18 cellular contexts compared by ENCODE assay signal in the genomic region with DNA sequence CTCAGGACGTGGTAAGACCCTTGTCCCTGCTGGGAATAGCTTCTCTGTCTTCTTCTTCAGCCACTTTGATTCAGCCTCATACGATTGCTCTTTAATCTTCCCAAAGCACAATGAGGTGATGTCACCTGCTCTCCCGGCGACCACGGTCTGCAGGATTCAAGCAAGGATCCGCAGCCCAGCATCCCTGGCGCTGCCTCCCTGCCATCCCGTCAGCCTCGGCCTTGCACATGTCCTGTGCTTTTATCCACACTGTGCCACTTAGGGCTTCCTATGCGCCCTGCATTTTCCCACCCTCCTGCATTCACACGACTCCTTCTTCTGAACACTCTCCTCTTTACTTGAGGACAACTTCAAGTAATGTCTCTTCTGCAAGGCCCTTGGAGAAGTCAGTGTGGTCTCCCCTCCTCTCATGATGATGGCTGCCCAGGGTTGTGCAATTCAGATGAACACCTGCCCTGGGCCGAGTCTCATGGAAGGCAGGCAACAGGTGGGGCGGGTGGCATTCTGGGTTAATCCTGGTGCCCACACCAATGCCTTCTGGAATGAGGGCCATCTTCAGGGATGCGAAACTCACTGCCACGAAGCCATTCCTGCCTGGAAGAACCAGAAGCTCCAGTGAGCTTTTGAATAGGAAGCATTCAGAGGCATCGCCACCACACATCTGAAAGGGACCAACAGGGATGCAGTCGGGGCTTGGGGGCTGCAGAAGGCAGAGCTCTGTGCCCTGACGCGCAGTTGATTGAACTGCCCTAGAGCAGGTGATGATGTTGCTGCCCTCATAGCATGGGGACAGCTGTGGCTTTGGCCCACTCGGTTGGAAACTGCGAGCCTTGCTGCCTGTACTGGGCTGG.
DNase-seq lines count a peak whose midpoint lies in the region; ATAC-seq and TF ChIP-seq lines count a peak whose summit lies in the region.
"Had no signal": no experiment of that assay in that cellular context is flagged by ENCODE, and none has a peak within 500 bp of the region (broad histone marks: within the 10 kb centered on the region; RNA-seq: fewer than 3 reads in every experiment).

No MANE protein-coding gene starts in this region.

- intact Hi-C loops in Right ventricle myocardium inferior (cut with DNase I) (no loop called here), cardiac septum (cut with DNase I) (no loop called here)

- no peaks in the 10 kb centered on the region for H3K36me3 ChIP-seq in lung (ENCODE audit: control insufficient read depth in 2 of 2, insufficient read depth in 2 of 2, low read length in 2 of 2)
- H3K36me3 ChIP-seq: BLaER1 had no signal

- H3K4me1 ChIP-seq in lung (ENCODE audit: control insufficient read depth in 2 of 2, insufficient read depth in 2 of 2, low read length in 2 of 2), result no peaks in the 10 kb centered on the region
- H3K4me1 ChIP-seq: BLaER1 had no signal

- H3K27ac ChIP-seq in coronary artery (no peak overlapping the region), lung (ENCODE audit: low read depth in 1 of 2, low read length in 1 of 2) (no peak overlapping the region)
- H3K27ac ChIP-seq: BLaER1 had no signal

- no peak for ATAC-seq in Right ventricle myocardium inferior
- ATAC-seq in lung (ENCODE audit: insufficient read depth, low FRiP score), result no peak
- ATAC-seq in GM21786 (IDR thresholded peaks at IDR 0.05; ENCODE audit: unreplicated experiment), result no peak
- ATAC-seq: HCT116, HepG2 had no signal

- no peak overlapping the region for H3K4me3 Mint-ChIP-seq in type B pancreatic cell
- H3K4me3 Mint-ChIP-seq: CD14-positive monocyte; CD4-positive, alpha-beta memory T cell had no signal

- no peaks in the 10 kb centered on the region for H3K27me3 Mint-ChIP-seq in type B pancreatic cell

- H3K4me3 ChIP-seq in coronary artery, result no peak overlapping the region
- H3K4me3 ChIP-seq in lung, result no peak overlapping the region
- H3K4me3 ChIP-seq: BLaER1 had no signal

- no peak overlapping the region for H3K27ac Mint-ChIP-seq in type B pancreatic cell
- H3K27ac Mint-ChIP-seq: CD4-positive, alpha-beta memory T cell had no signal

- H3K27me3 ChIP-seq in lung (ENCODE audit: control insufficient read depth, insufficient read depth), result no peaks in the 10 kb centered on the region
- H3K27me3 ChIP-seq: BLaER1 had no signal

- peaks cover 0 to 9% of the 10 kb centered on the region in 2 donors for H3K9me3 ChIP-seq in lung (ENCODE audit: control insufficient read depth in 2 of 2, insufficient read depth in 1 of 2, low read length in 1 of 2)
- H3K9me3 ChIP-seq: BLaER1 had no signal

- no peaks in the 10 kb centered on the region for H3K36me3 Mint-ChIP-seq in type B pancreatic cell
- H3K36me3 Mint-ChIP-seq: CD14-positive monocyte; CD4-positive, alpha-beta memory T cell had no signal

- no peaks in the 10 kb centered on the region for H3K4me1 Mint-ChIP-seq in type B pancreatic cell (ENCODE audit: unreplicated experiment)
- H3K4me1 Mint-ChIP-seq: CD14-positive monocyte; CD4-positive, alpha-beta memory T cell had no signal

- no peaks in the 10 kb centered on the region for H3K9me3 Mint-ChIP-seq in type B pancreatic cell

- TF ChIP-seq CTCF in coronary artery (IDR thresholded peaks at IDR 0.05), result no peak
- TF ChIP-seq CTCF in lung (IDR thresholded peaks at IDR 0.05; ENCODE audit: control extremely low read depth, extremely low read depth), result no peak
- no peak for TF ChIP-seq CTCF in type B pancreatic cell (conservative IDR thresholded peaks at IDR 0.05)

- 84 to 90% methylated on average over 21 of the region's 21 CpGs for WGBS in lung, 2 donors

- peak; percentile 26 for DNase-seq in Right ventricle myocardium inferior (ENCODE audit: missing footprints)
- no peak for DNase-seq in cardiac septum (ENCODE audit: low spot score)
- peak; percentile 56 for DNase-seq in coronary artery (ENCODE audit: low spot score)
- DNase-seq in lung (ENCODE audit: low spot score), result peak; percentile 18
- peak; percentile 50 for DNase-seq in type B pancreatic cell (ENCODE audit: extremely low spot score, unreplicated experiment)
- no peak for DNase-seq in activated naive CD4-positive, alpha-beta T cell treated with Interleukin-2 at 50 U/mL for 16 hours
- no peak for DNase-seq in DMS 273 treated with DMSO at 0.1 percent for 48 hours (lab: John Stamatoyannopoulos, UW)
- DNase-seq: 8988T; CD4-positive, alpha-beta memory T cell; DMS79 treated with DMSO at 0.1 percent for 48 hours; GF-D8; GOT3; H7 had no signal

Comparison
In these comparisons a context has a peak if more than half of its experiments do, and no peak if none do; other contexts are left out.
1. DNase-seq: peak in Right ventricle myocardium inferior (single experiment), coronary artery (single experiment), lung (single experiment) and type B pancreatic cell (single experiment); none in cardiac septum (single experiment), activated naive CD4-positive, alpha-beta T cell treated with Interleukin-2 at 50 U/mL for 16 hours (single experiment) and DMS 273 treated with DMSO at 0.1 percent for 48 hours (single experiment).